ENCODE assay signal across 8 cellular contexts in genomic region chr3:56682458-56683121, GRCh38. TPM values are rescaled to one million over a fixed set of nuclear protein-coding genes. Genes with fewer than 3 reads are reported as not detected.
DNase-seq lines count a peak whose midpoint lies in the region; ATAC-seq and TF ChIP-seq lines count a peak whose summit lies in the region.

No MANE protein-coding gene starts in this region.

- peaks cover 48% of the 10 kb centered on the region for H3K4me1 Mint-ChIP-seq in activated naive CD4-positive, alpha-beta T cell treated with anti-CD3 and anti-CD28 coated beads, Interleukin-2, amount 10 ng/mL, durations not matched to agents 7 days and 5 days

- 0% methylated on average over 27 of the region's 58 CpGs for WGBS in suprapubic skin

- H3K27ac Mint-ChIP-seq in activated naive CD4-positive, alpha-beta T cell treated with anti-CD3 and anti-CD28 coated beads, Interleukin-2, amount 10 ng/mL, durations not matched to agents 7 days and 5 days, result peak overlapping the region; percentile 98

- CTCF ChIA-PET in activated naive CD4-positive, alpha-beta T cell treated with anti-CD3 and anti-CD28 coated beads, Interleukin-2, amount 10 ng/mL, durations not matched to agents 7 days and 5 days (lab: Charles Lee), result interaction anchor here (1.5 to 1.6 kb wide), 2 partner anchors 11 to 20 kb away, joined by 5 to 6 read pairs; no protein-coding TSS in a partner anchor

- peaks cover 30% of the 10 kb centered on the region for H3K4me1 ChIP-seq in Karpas-422 (ENCODE audit: low read length)
- H3K4me1 ChIP-seq in suprapubic skin, result peaks cover 32% of the 10 kb centered on the region

- no peaks in the 10 kb centered on the region for H4K20me1 ChIP-seq in Karpas-422 (ENCODE audit: insufficient read depth, low read depth, low read length)

- H3K9me3 Mint-ChIP-seq in activated naive CD4-positive, alpha-beta T cell treated with anti-CD3 and anti-CD28 coated beads, Interleukin-2, amount 10 ng/mL, durations not matched to agents 7 days and 5 days, result peaks cover 8% of the 10 kb centered on the region

- peak; percentile 57 for ATAC-seq in GM21786 (IDR thresholded peaks at IDR 0.05; ENCODE audit: unreplicated experiment)

- no peaks in the 10 kb centered on the region; the same call in 1 of the 2 replicates for H3K9me3 ChIP-seq in Karpas-422 (ENCODE audit: low read length)
- H3K9me3 ChIP-seq in suprapubic skin, result no peaks in the 10 kb centered on the region

- peak; percentile 77 for DNase-seq in EL
- DNase-seq in Karpas-422, result peak; percentile 90
- DNase-seq in SK-MEL-5 (ENCODE audit: low read depth, low spot score), result peak; percentile 82
- DNase-seq in activated naive CD4-positive, alpha-beta T cell treated with anti-CD3 and anti-CD28 coated beads, Interleukin-2, amount 10 ng/mL, durations not matched to agents 7 days and 5 days, result peak; percentile 86
- DNase-seq in germinal center (ENCODE audit: low spot score), result peak; percentile 62
- DNase-seq in nucleus accumbens (lab: John Stamatoyannopoulos, UW), result peak in 54 of 56 donors; percentile 2 to 86 (median 70)
- DNase-seq in suprapubic skin (ENCODE audit: low spot score in 2 of 2), result peak; percentile 86 to 90

- H2AFZ ChIP-seq in Karpas-422 (ENCODE audit: low read length), result peak overlapping the region; percentile 57; the same call in 1 of the 2 replicates

- H3K27ac ChIP-seq in Karpas-422 (ENCODE audit: low read length), result peak overlapping the region; percentile 89
- H3K27ac ChIP-seq in suprapubic skin, result peak overlapping the region; percentile 99

- H3K27me3 Mint-ChIP-seq in activated naive CD4-positive, alpha-beta T cell treated with anti-CD3 and anti-CD28 coated beads, Interleukin-2, amount 10 ng/mL, durations not matched to agents 7 days and 5 days, result peaks cover 6% of the 10 kb centered on the region

- no peak for TF ChIP-seq EP300 in suprapubic skin (IDR thresholded peaks at IDR 0.05)

- no peaks in the 10 kb centered on the region for H3K9me2 ChIP-seq in Karpas-422 (replicated peaks; ENCODE audit: insufficient read depth, low read length)

- peak in 1 of 2 donors; percentile 70 for TF ChIP-seq POLR2A in suprapubic skin (IDR thresholded peaks at IDR 0.05)

- H3K36me3 ChIP-seq in Karpas-422 (ENCODE audit: insufficient read depth, low read length) (peaks cover 31% of the 10 kb centered on the region), suprapubic skin (no peaks in the 10 kb centered on the region)

- H3K9ac ChIP-seq in Karpas-422 (ENCODE audit: low read length), result peak overlapping the region; percentile 98

- peaks cover 53% of the 10 kb centered on the region for H3K79me2 ChIP-seq in Karpas-422 (ENCODE audit: low read length)

- no peak for TF ChIP-seq CTCF in suprapubic skin (IDR thresholded peaks at IDR 0.05)

- H3K36me3 Mint-ChIP-seq in activated naive CD4-positive, alpha-beta T cell treated with anti-CD3 and anti-CD28 coated beads, Interleukin-2, amount 10 ng/mL, durations not matched to agents 7 days and 5 days, result peaks cover 50% of the 10 kb centered on the region

- H3K4me3 Mint-ChIP-seq in activated naive CD4-positive, alpha-beta T cell treated with anti-CD3 and anti-CD28 coated beads, Interleukin-2, amount 10 ng/mL, durations not matched to agents 7 days and 5 days, result peak overlapping the region; percentile 92

- H3K4me3 ChIP-seq in Karpas-422 (ENCODE audit: low read length), result peak overlapping the region; percentile 83
- peak overlapping the region; percentile 90 for H3K4me3 ChIP-seq in suprapubic skin

- in situ Hi-C loops in SK-MEL-5 (cut with HindIII; ENCODE audit: low pct_unique_long_range_greater_than_20kb, low sequenced_read_pairs), result no loop called here

- H3K27me3 ChIP-seq in Karpas-422 (ENCODE audit: low read length) (no peaks in the 10 kb centered on the region), suprapubic skin (no peaks in the 10 kb centered on the region)

- H3K4me2 ChIP-seq in Karpas-422 (ENCODE audit: low read depth, low read length, poor library complexity, severe bottlenecking), result peak overlapping the region; percentile 91

RNA-seq across cellular contexts. Expression of gene TASOR, which starts 0.5 kb away (rescaled TPM):
- 87.5 and 112 TPM in 2 replicates for total RNA-seq in Karpas-422 (2014; rRNA removed; shearing (Covaris generic); ENCODE audit: low replicate concordance)
- 55.2 and 70.3 TPM in 2 replicates for total RNA-seq in SK-MEL-5 (2014; rRNA removed; shearing (Covaris generic))
- 42.1 and 54.5 TPM in 2 replicates for polyA plus RNA-seq in SK-MEL-5 (2015; cell fraction: cytosol; rRNA removed)
- 70.2 and 79.3 TPM in 2 replicates for polyA plus RNA-seq in SK-MEL-5 (2015; cell fraction: nucleus; rRNA removed)
- 10 to 100 TPM; 40.0 to 81.7 (median 52.4) TPM for total RNA-seq in suprapubic skin

Comparison
In these comparisons a context has a peak if more than half of its experiments do, and no peak if none do; other contexts are left out.
1. Peak in every context shown above with its lines: DNase-seq, ATAC-seq, H3K4me3 ChIP-seq and H3K27ac ChIP-seq.